ENCODE assay signal across 1 cellular context in the genomic region with DNA sequence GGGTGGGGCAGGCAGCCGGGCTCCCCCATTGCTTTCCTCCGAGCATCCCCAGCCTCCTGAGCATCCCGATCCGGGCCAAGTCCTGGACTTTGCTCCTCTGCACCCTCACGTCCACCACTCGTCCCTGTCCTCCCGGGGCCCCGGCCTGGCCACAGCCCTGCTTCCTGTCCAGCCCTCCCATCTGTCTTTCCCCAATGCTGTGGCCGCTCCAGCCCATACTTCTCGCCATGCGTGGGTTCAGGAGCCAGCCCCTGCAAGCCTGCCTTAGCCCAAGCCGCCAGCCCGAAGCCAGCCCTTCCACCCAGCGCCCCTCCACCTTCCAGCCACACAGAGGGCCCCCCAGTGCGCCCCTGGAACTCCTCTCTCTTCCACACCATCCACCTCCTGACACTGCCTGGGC.
TF ChIP-seq lines count a peak whose summit lies in the region.

No MANE protein-coding gene starts in this region.

TF ChIP-seq in HepG2, 621 proteins besides CTCF, POLR2A, EP300 and RAD21:
- TF ChIP-seq GABPA (IDR thresholded peaks at IDR 0.05; ENCODE audit: low read depth, low read length) (no peak), GABPA (CRISPR knock-in tag; IDR thresholded peaks at IDR 0.05; ENCODE audit: low read depth) (0 out of 2 replicates have a peak, but pooled peaks have one; percentile 33), ZNF687 (CRISPR knock-in tag; IDR thresholded peaks at IDR 0.05) (peak; percentile 62), RARA (CRISPR knock-in tag; IDR thresholded peaks at IDR 0.05) (0 out of 2 replicates have a peak, but pooled peaks have one; percentile 27), ETV5 (CRISPR knock-in tag; IDR thresholded peaks at IDR 0.05; ENCODE audit: borderline replicate concordance) (peak; percentile 63; the same call in 1 of the 2 replicates), MED1 (CRISPR knock-in tag; IDR thresholded peaks at IDR 0.05) (peak; percentile 71), GABPB1 (CRISPR knock-in tag; IDR thresholded peaks at IDR 0.05) (peak; percentile 45), ZBTB38 (CRISPR knock-in tag; IDR thresholded peaks at IDR 0.05) (peak; percentile 83), ZNF570 (CRISPR knock-in tag; IDR thresholded peaks at IDR 0.05; ENCODE audit: borderline replicate concordance) (no peak), ZNF878 (CRISPR knock-in tag; IDR thresholded peaks at IDR 0.05) (no peak), HNF4A (CRISPR knock-in tag; IDR thresholded peaks at IDR 0.05) (peak; percentile 58)
- TF ChIP-seq, protein P1, sequence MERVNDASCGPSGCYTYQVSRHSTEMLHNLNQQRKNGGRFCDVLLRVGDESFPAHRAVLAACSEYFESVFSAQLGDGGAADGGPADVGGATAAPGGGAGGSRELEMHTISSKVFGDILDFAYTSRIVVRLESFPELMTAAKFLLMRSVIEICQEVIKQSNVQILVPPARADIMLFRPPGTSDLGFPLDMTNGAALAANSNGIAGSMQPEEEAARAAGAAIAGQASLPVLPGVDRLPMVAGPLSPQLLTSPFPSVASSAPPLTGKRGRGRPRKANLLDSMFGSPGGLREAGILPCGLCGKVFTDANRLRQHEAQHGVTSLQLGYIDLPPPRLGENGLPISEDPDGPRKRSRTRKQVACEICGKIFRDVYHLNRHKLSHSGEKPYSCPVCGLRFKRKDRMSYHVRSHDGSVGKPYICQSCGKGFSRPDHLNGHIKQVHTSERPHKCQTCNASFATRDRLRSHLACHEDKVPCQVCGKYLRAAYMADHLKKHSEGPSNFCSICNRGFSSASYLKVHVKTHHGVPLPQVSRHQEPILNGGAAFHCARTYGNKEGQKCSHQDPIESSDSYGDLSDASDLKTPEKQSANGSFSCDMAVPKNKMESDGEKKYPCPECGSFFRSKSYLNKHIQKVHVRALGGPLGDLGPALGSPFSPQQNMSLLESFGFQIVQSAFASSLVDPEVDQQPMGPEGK (CRISPR knock-in tag; IDR thresholded peaks at IDR 0.05), result 0 out of 2 replicates have a peak, but pooled peaks have one; percentile 19
TF ChIP-seq in HepG2: peak in this region for 9.
